Comparison of ENCODE assay signal across 9 cellular contexts in the genomic region with DNA sequence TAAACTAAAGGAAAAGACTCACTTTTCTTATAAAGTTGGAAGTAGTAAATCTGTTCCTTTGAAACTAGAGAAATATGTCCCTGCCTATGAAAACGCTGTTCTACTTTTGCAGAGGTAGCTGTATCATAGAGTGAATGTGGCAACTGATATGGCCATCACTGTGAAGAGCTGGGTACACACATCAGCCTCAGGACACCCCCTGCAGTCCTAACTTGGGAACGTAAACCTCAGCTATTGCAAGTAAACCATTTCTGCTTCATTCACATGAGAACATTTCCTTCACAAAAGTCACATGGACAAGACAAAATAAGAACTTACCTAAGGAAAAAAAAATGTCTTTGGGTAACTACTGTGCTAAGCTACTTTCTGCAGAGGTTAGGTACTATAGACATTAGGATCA.
DNase-seq lines count a peak whose midpoint lies in the region; ATAC-seq and TF ChIP-seq lines count a peak whose summit lies in the region.
"Had no signal": no experiment of that assay in that cellular context is flagged by ENCODE, and none has a peak within 500 bp of the region (broad histone marks: within the 10 kb centered on the region; RNA-seq: fewer than 3 reads in every experiment).

No MANE protein-coding gene starts in this region.

- peak; percentile 1 for DNase-seq in activated CD8-positive, alpha-beta memory T cell treated with anti-CD3 and anti-CD28 coated beads, Interleukin-2, amount 50 U/mL, for 1 hour (ENCODE audit: extremely low read depth)
- no peak for DNase-seq in activated CD8-positive, alpha-beta memory T cell treated with anti-CD3 and anti-CD28 coated beads, Interleukin-2, amount 50 U/mL, for 48 hours
- DNase-seq in NCI-H146 treated with DMSO at 0.1 percent for 48 hours (lab: John Stamatoyannopoulos, UW; ENCODE audit: unreplicated experiment) (peak; percentile 62), brain microvascular endothelial cell (peak; percentile 31), retinal pigment epithelial cell (ENCODE audit: low read depth) (no peak)
- DNase-seq: DND-41 had no signal

- H3K27me3 ChIP-seq in brain microvascular endothelial cell (replicated peaks), result no peaks in the 10 kb centered on the region

- no peaks in the 10 kb centered on the region for H3K36me3 ChIP-seq in brain microvascular endothelial cell (replicated peaks)

- peak; percentile 18 for TF ChIP-seq CTCF in brain microvascular endothelial cell (IDR thresholded peaks at IDR 0.05; ENCODE audit: low read depth, low read length, missing control alignments)
- TF ChIP-seq CTCF in retinal pigment epithelial cell (conservative IDR thresholded peaks at IDR 0.05; ENCODE audit: low read depth, low read length), result peak; percentile 35

- in situ Hi-C loops in brain microvascular endothelial cell (cut with HindIII; ENCODE audit: low pct_ligation_motif_present, low sequenced_read_pairs), result no loop called here

- no peak overlapping the region for H3K27ac ChIP-seq in brain microvascular endothelial cell

- no peak for ATAC-seq in GM18519 (IDR thresholded peaks at IDR 0.05; ENCODE audit: low FRiP score, unreplicated experiment)
- no peak for ATAC-seq in GM19351 (IDR thresholded peaks at IDR 0.05; ENCODE audit: unreplicated experiment)
- no peak for ATAC-seq in GM21576 (IDR thresholded peaks at IDR 0.05; ENCODE audit: unreplicated experiment)

- H3K4me3 ChIP-seq in brain microvascular endothelial cell (ENCODE audit: low read depth, low read length) (no peak overlapping the region), retinal pigment epithelial cell (ENCODE audit: low read length) (no peak overlapping the region)

Comparison
In these comparisons a context has a peak if more than half of its experiments do, and no peak if none do; other contexts are left out.
1. DNase-seq: peak in activated CD8-positive, alpha-beta memory T cell treated with anti-CD3 and anti-CD28 coated beads, Interleukin-2, amount 50 U/mL, for 1 hour (single experiment), NCI-H146 treated with DMSO at 0.1 percent for 48 hours (single experiment) and brain microvascular endothelial cell (single experiment); none in activated CD8-positive, alpha-beta memory T cell treated with anti-CD3 and anti-CD28 coated beads, Interleukin-2, amount 50 U/mL, for 48 hours (single experiment) and retinal pigment epithelial cell (single experiment).